In genomic region chr2:196263181-196263747, GRCh38 we compare ENCODE assay signal across 1 cellular context.
TF ChIP-seq lines count a peak whose summit lies in the region.

No MANE protein-coding gene starts in this region.

TF ChIP-seq in HepG2, 621 proteins besides CTCF, POLR2A, EP300 and RAD21 (continued from another document):
- TF ChIP-seq SAFB2 (CRISPR knock-in tag; IDR thresholded peaks at IDR 0.05; ENCODE audit: borderline replicate concordance, low read depth) (no peak), ISX (CRISPR knock-in tag; conservative IDR thresholded peaks at IDR 0.05) (no peak), ZNF383 (CRISPR knock-in tag; IDR thresholded peaks at IDR 0.05; ENCODE audit: borderline replicate concordance) (no peak), FOXJ3 (CRISPR knock-in tag; IDR thresholded peaks at IDR 0.05; ENCODE audit: borderline replicate concordance) (no peak)
